8 cellular contexts compared by ENCODE assay signal in genomic region chr6:130018292-130018829, GRCh38. TPM values are rescaled to one million over a fixed set of nuclear protein-coding genes. Genes with fewer than 3 reads are reported as not detected.
DNase-seq lines count a peak whose midpoint lies in the region; ATAC-seq and TF ChIP-seq lines count a peak whose summit lies in the region.

TSS of gene L3MBTL3 (plus strand) at chr6:130018581. CDS start at chr6:130042700, 24,119 bp downstream.

- peak within 1 kb of the TSS; percentile 97 for H3K4me2 ChIP-seq in parathyroid adenoma (ENCODE audit: low read length)

- no peaks in the 10 kb centered on the region for H3K9me3 Mint-ChIP-seq in activated naive CD8-positive, alpha-beta T cell treated with anti-CD3 and anti-CD28 coated beads, Interleukin-2, amount 50 U/mL, for 24 hours

- H3K4me1 Mint-ChIP-seq in activated naive CD8-positive, alpha-beta T cell treated with anti-CD3 and anti-CD28 coated beads, Interleukin-2, amount 50 U/mL, for 24 hours, result peaks cover 30% of the 10 kb centered on the region

- 0 to 1% methylated on average over 29 of the region's 29 CpGs for WGBS in thyroid gland, 2 donors

- ATAC-seq in activated naive CD8-positive, alpha-beta T cell treated with anti-CD3 and anti-CD28 coated beads, Interleukin-2, amount 50 U/mL, for 24 hours, result peak; percentile 83

- intact Hi-C loops in cardiac septum (cut with DNase I), result loop anchor here (5.0 to 10.0 kb wide), 2 partner anchors 421 to 514 kb away; no protein-coding TSS in a partner anchor
- intact Hi-C loops in thyroid gland (cut with DNase I), result no loop called here

- H3K27ac Mint-ChIP-seq in activated naive CD8-positive, alpha-beta T cell treated with anti-CD3 and anti-CD28 coated beads, Interleukin-2, amount 50 U/mL, for 24 hours, result peak within 1 kb of the TSS; percentile 95

- H2AFZ ChIP-seq in parathyroid adenoma, result peak within 1 kb of the TSS; percentile 94

- H3K79me2 ChIP-seq in parathyroid adenoma, result peaks cover 5% of the 10 kb centered on the region

- DNase-seq in GM04504 (ENCODE audit: low read depth) (peak; percentile 43), HFF-Myc (ENCODE audit: extremely low read depth, low read depth) (peak; percentile 22), NAMALWA (ENCODE audit: low spot score) (peak; percentile 82), T follicular helper cell (ENCODE audit: low read depth) (peak; percentile 82), cardiac septum (ENCODE audit: low spot score) (peak; percentile 93), thyroid gland (peak; percentile 89 to 92)
- DNase-seq in activated naive CD8-positive, alpha-beta T cell treated with anti-CD3 and anti-CD28 coated beads, Interleukin-2, amount 50 U/mL, for 24 hours, result peak; percentile 89

- H3K4me3 ChIP-seq in HFF-Myc (replicated peaks; ENCODE audit: low read depth, low read length) (peak within 1 kb of the TSS; percentile 65), parathyroid adenoma (ENCODE audit: low read depth, low read length) (peak within 1 kb of the TSS; percentile 83), thyroid gland (replicated peaks in 1 of 3) (peak within 1 kb of the TSS; percentile 70 to 92 (median 87))

- no peaks in the 10 kb centered on the region for H3K36me3 Mint-ChIP-seq in activated naive CD8-positive, alpha-beta T cell treated with anti-CD3 and anti-CD28 coated beads, Interleukin-2, amount 50 U/mL, for 24 hours (ENCODE audit: low read depth)

- peak in 1 of 2 donors; percentile 53 for TF ChIP-seq POLR2A in thyroid gland (IDR thresholded peaks at IDR 0.05)

- H3K4me1 ChIP-seq in parathyroid adenoma, result no peaks in the 10 kb centered on the region
- peaks cover 4% of the 10 kb centered on the region in 2 donors for H3K4me1 ChIP-seq in thyroid gland

- H3K36me3 ChIP-seq in parathyroid adenoma (ENCODE audit: control insufficient read depth, insufficient read depth, low read length) (no peaks in the 10 kb centered on the region), thyroid gland (no peaks in the 10 kb centered on the region)

- no peaks in the 10 kb centered on the region for H3K27me3 Mint-ChIP-seq in activated naive CD8-positive, alpha-beta T cell treated with anti-CD3 and anti-CD28 coated beads, Interleukin-2, amount 50 U/mL, for 24 hours

- TF ChIP-seq CTCF in HFF-Myc (IDR thresholded peaks at IDR 0.05; ENCODE audit: low read depth, low read length, missing control alignments) (no peak), parathyroid adenoma (IDR thresholded peaks at IDR 0.05) (no peak), thyroid gland (IDR thresholded peaks at IDR 0.05) (no peak)

- H3K9ac ChIP-seq in parathyroid adenoma, result peak within 1 kb of the TSS; percentile 84

- no peaks in the 10 kb centered on the region for H3K9me3 ChIP-seq in parathyroid adenoma (ENCODE audit: control insufficient read depth, low read length)
- no peaks in the 10 kb centered on the region for H3K9me3 ChIP-seq in thyroid gland

- H3K27me3 ChIP-seq in parathyroid adenoma (ENCODE audit: control insufficient read depth, insufficient read depth, low read length) (no peaks in the 10 kb centered on the region), thyroid gland (no peaks in the 10 kb centered on the region)

- peak within 1 kb of the TSS; percentile 98 for H3K4me3 Mint-ChIP-seq in activated naive CD8-positive, alpha-beta T cell treated with anti-CD3 and anti-CD28 coated beads, Interleukin-2, amount 50 U/mL, for 24 hours

- H3K27ac ChIP-seq in parathyroid adenoma, result peak within 1 kb of the TSS; percentile 54
- peak within 1 kb of the TSS; percentile 57 to 77 (median 74) for H3K27ac ChIP-seq in thyroid gland

RNA-seq across cellular contexts. Expression of gene L3MBTL3, which starts in this region (rescaled TPM):
- total RNA-seq in cardiac septum (2.8 TPM), thyroid gland (10 to 100 TPM in 3 of 4 donors, 1 to 10 TPM in 1; 8.1 to 18.1 (median 14.2) TPM)

Comparison
In these comparisons a context has a peak if more than half of its experiments do, and no peak if none do; other contexts are left out.
1. Peak in every context shown above with its lines: DNase-seq, ATAC-seq, H3K4me3 ChIP-seq and H3K27ac ChIP-seq.
2. DNase-seq: peak in every context shown above with its lines; median percentile 93 in cardiac septum; 90 in thyroid gland; 89 in activated naive CD8-positive, alpha-beta T cell treated with anti-CD3 and anti-CD28 coated beads, Interleukin-2, amount 50 U/mL, for 24 hours; 82 in NAMALWA; 82 in T follicular helper cell; 43 in GM04504; 22 in HFF-Myc.